8 cellular contexts compared by ENCODE assay signal in genomic region chr11:61834278-61835004, GRCh38. TPM values are rescaled to one million over a fixed set of nuclear protein-coding genes. Genes with fewer than 3 reads are reported as not detected.
DNase-seq lines count a peak whose midpoint lies in the region; ATAC-seq and TF ChIP-seq lines count a peak whose summit lies in the region.

No MANE protein-coding gene starts in this region.

- peak overlapping the region; percentile 8 for H3K27ac ChIP-seq in foreskin keratinocyte
- H3K27ac ChIP-seq in prostate gland = peak overlapping the region; percentile 9 to 24

- no peak overlapping the region for H3K4me3 ChIP-seq in prostate gland

- WGBS in prostate gland = 66% methylated on average over 12 of the region's 12 CpGs

- peaks cover 35% of the 10 kb centered on the region for H3K4me1 Mint-ChIP-seq in type B pancreatic cell (ENCODE audit: unreplicated experiment)

- H3K9me3 Mint-ChIP-seq in type B pancreatic cell = no peaks in the 10 kb centered on the region

- intact Hi-C loops in prostate gland (cut with DNase I) = no loop called here

- no peak for TF ChIP-seq POLR2A in prostate gland (IDR thresholded peaks at IDR 0.05)

- no peaks in the 10 kb centered on the region for H3K36me3 ChIP-seq in prostate gland

- TF ChIP-seq CTCF in foreskin keratinocyte (conservative IDR thresholded peaks at IDR 0.05) (no peak), prostate gland (IDR thresholded peaks at IDR 0.05) (no peak), type B pancreatic cell (conservative IDR thresholded peaks at IDR 0.05) (no peak)

- DNase-seq in stimulated activated CD4-positive, alpha-beta T cell treated with anti-CD3 and anti-CD28 coated beads, Interleukin-15, amount 100 ng/mL, for 24 hours = peak; percentile 49
- no peak for DNase-seq in stimulated activated CD4-positive, alpha-beta T cell treated with anti-CD3 and anti-CD28 coated beads, Interleukin-4, amount 100 ng/mL, for 24 hours
- DNase-seq in NCI-H146 (lab: John Stamatoyannopoulos, UW) = peak; percentile 51
- peak in 2 of 3 experiments; percentile 11 to 40 for DNase-seq in activated CD8-positive, alpha-beta memory T cell treated with anti-CD3 and anti-CD28 coated beads for 48 hours (ENCODE audit: low read depth in 2 of 3, low spot score in 2 of 3)
- DNase-seq in foreskin keratinocyte = peak in 1 of 2 donors; percentile 28
- no peak for DNase-seq in prostate gland (ENCODE audit: low spot score)
- no peak for DNase-seq in type B pancreatic cell (ENCODE audit: extremely low spot score, unreplicated experiment)

- H3K4me1 ChIP-seq in foreskin keratinocyte (peaks cover 7% of the 10 kb centered on the region), prostate gland (replicated peaks) (peaks cover 9% of the 10 kb centered on the region)

- H3K27me3 Mint-ChIP-seq in type B pancreatic cell = no peaks in the 10 kb centered on the region

- ATAC-seq in HG02678 (IDR thresholded peaks at IDR 0.05; ENCODE audit: unreplicated experiment) = peak; percentile 93
- ATAC-seq in foreskin keratinocyte = peak; percentile 20

- no peak overlapping the region for H3K27ac Mint-ChIP-seq in type B pancreatic cell

- peaks cover 16% of the 10 kb centered on the region for H3K36me3 Mint-ChIP-seq in type B pancreatic cell

- H3K27me3 ChIP-seq in foreskin keratinocyte (no peaks in the 10 kb centered on the region), prostate gland (replicated peaks; ENCODE audit: insufficient read depth) (no peaks in the 10 kb centered on the region)

- H3K4me3 Mint-ChIP-seq in type B pancreatic cell = no peak overlapping the region

- H3K9me3 ChIP-seq in prostate gland = no peaks in the 10 kb centered on the region

RNA-seq across cellular contexts. Expression of gene FADS2, which starts 6.3 kb away (rescaled TPM):
- total RNA-seq in foreskin keratinocyte (517 and 543 TPM in 2 replicates), prostate gland (100 to 1,000 TPM in 1 of 2 donors, 10 to 100 TPM in 1; 67.5 to 213 TPM), type B pancreatic cell (ENCODE audit: low replicate concordance) (127 and 205 TPM in 2 replicates)
- polyA plus RNA-seq in foreskin keratinocyte = 354 and 363 TPM in 2 replicates

RNA-seq across cellular contexts. Expression of gene FADS1, which starts 17.6 kb away (rescaled TPM):
- total RNA-seq in foreskin keratinocyte = 88.0 and 97.3 TPM in 2 replicates
- 40.1 and 41.6 TPM in 2 replicates for polyA plus RNA-seq in foreskin keratinocyte
- total RNA-seq in prostate gland = 10 to 100 TPM; 15.0 to 38.7 TPM
- total RNA-seq in type B pancreatic cell (ENCODE audit: low replicate concordance) = 34.2 and 90.0 TPM in 2 replicates

RNA-seq across cellular contexts. Expression of gene FEN1, which starts 41.7 kb away (rescaled TPM):
- 73.6 and 92.9 TPM in 2 replicates for total RNA-seq in foreskin keratinocyte
- polyA plus RNA-seq in foreskin keratinocyte = 64.5 and 79.3 TPM in 2 replicates
- 10 to 100 TPM; 12.8 to 18.4 TPM for total RNA-seq in prostate gland
- 27.7 and 44.6 TPM in 2 replicates for total RNA-seq in type B pancreatic cell (ENCODE audit: low replicate concordance)

RNA-seq across cellular contexts. Expression of gene TMEM258, which starts 42.0 kb away (rescaled TPM):
- total RNA-seq in foreskin keratinocyte (133 and 163 TPM in 2 replicates), prostate gland (10 to 100 TPM; 34.8 to 82.9 TPM), type B pancreatic cell (ENCODE audit: low replicate concordance) (158 and 162 TPM in 2 replicates)
- 223 and 259 TPM in 2 replicates for polyA plus RNA-seq in foreskin keratinocyte

RNA-seq across cellular contexts. Expression of gene FADS3, which starts 56.9 kb away (rescaled TPM):
- 7.1 and 7.9 TPM in 2 replicates for total RNA-seq in foreskin keratinocyte
- 8.0 and 8.8 TPM in 2 replicates for polyA plus RNA-seq in foreskin keratinocyte
- total RNA-seq in prostate gland = 10 to 100 TPM; 18.5 to 74.9 TPM
- 4.4 and 10.0 TPM in 2 replicates for total RNA-seq in type B pancreatic cell (ENCODE audit: low replicate concordance)

Comparison
In these comparisons a context has a peak if more than half of its experiments do, and no peak if none do; other contexts are left out.
1. DNase-seq: peak in stimulated activated CD4-positive, alpha-beta T cell treated with anti-CD3 and anti-CD28 coated beads, Interleukin-15, amount 100 ng/mL, for 24 hours (single experiment), NCI-H146 (single experiment) and activated CD8-positive, alpha-beta memory T cell treated with anti-CD3 and anti-CD28 coated beads for 48 hours (2 of 3); none in stimulated activated CD4-positive, alpha-beta T cell treated with anti-CD3 and anti-CD28 coated beads, Interleukin-4, amount 100 ng/mL, for 24 hours (single experiment), prostate gland (single experiment) and type B pancreatic cell (single experiment).